In genomic region chr4:118112647-118113046, GRCh38 we compare ENCODE assay signal across 26 cellular contexts.
DNase-seq lines count a peak whose midpoint lies in the region; ATAC-seq and TF ChIP-seq lines count a peak whose summit lies in the region.
"Had no signal": no experiment of that assay in that cellular context is flagged by ENCODE, and none has a peak within 500 bp of the region (broad histone marks: within the 10 kb centered on the region; RNA-seq: fewer than 3 reads in every experiment).

No MANE protein-coding gene starts in this region.

- TF ChIP-seq POLR2A in breast epithelium (IDR thresholded peaks at IDR 0.05), result no peak

- H3K4me3 ChIP-seq in breast epithelium (no peak overlapping the region), fibroblast of mammary gland (ENCODE audit: control insufficient read depth, low read depth, low read length) (no peak overlapping the region)
- H3K4me3 ChIP-seq: BLaER1, cardiac muscle cell, GM12878, HAP-1, K562, stomach had no signal

- H3K27ac Mint-ChIP-seq in MCF 10A (ENCODE audit: low read depth, unreplicated experiment) (no peak overlapping the region), T-cell (no peak overlapping the region)
- H3K27ac Mint-ChIP-seq: activated naive CD8-positive, alpha-beta T cell treated with anti-CD3 and anti-CD28 coated beads for 36 hours; activated T-helper 1 cell treated with anti-CD3 and anti-CD28 coated beads, Interleukin-12 subunit alpha, Interleukin-12 subunit beta, Interleukin-2, Interleukin-4 antibody, amounts not matched to agents 30 ng/mL and 10 ng/mL and 1 ng/mL, durations not matched to agents 14 hours and 24 hours and 36 hours; type B pancreatic cell had no signal

- no peak for TF ChIP-seq CTCF in MCF 10A (IDR thresholded peaks at IDR 0.05; ENCODE audit: unreplicated experiment)
- no peak for TF ChIP-seq CTCF in breast epithelium (IDR thresholded peaks at IDR 0.05)
- no peak for TF ChIP-seq CTCF in fibroblast of mammary gland (conservative IDR thresholded peaks at IDR 0.05; ENCODE audit: control insufficient read depth, insufficient read depth, low read depth, low read length)
- TF ChIP-seq CTCF in GM13977 (IDR thresholded peaks at IDR 0.05; ENCODE audit: extremely low read depth, insufficient read depth, missing control alignments), result no peak

- H3K27me3 Mint-ChIP-seq in MCF 10A (ENCODE audit: insufficient read depth, unreplicated experiment), result no peaks in the 10 kb centered on the region
- no peaks in the 10 kb centered on the region for H3K27me3 Mint-ChIP-seq in T-cell
- H3K27me3 Mint-ChIP-seq: activated naive CD8-positive, alpha-beta T cell treated with anti-CD3 and anti-CD28 coated beads for 36 hours; type B pancreatic cell had no signal

- no peaks in the 10 kb centered on the region for H3K4me1 ChIP-seq in breast epithelium
- H3K4me1 ChIP-seq: BLaER1, HAP-1, parathyroid adenoma, stomach had no signal

- no peak for ATAC-seq in T-cell (replicated peaks in 1 of 4)
- no peak for ATAC-seq in stimulated activated naive CD8-positive, alpha-beta T cell treated with anti-CD3 and anti-CD28 coated beads, Interleukin-15, Interleukin-2, amounts not matched to agents 100 U/mL and 50 U/mL, for 24 hours
- ATAC-seq: K562 had no signal

- no peak overlapping the region for H3K4me3 Mint-ChIP-seq in MCF 10A (ENCODE audit: unreplicated experiment)
- H3K4me3 Mint-ChIP-seq in T-cell, result peak overlapping the region in 2 of 3 donors; percentile 4 to 41
- H3K4me3 Mint-ChIP-seq: activated naive CD8-positive, alpha-beta T cell treated with anti-CD3 and anti-CD28 coated beads for 36 hours; activated T-helper 1 cell treated with anti-CD3 and anti-CD28 coated beads, Interleukin-12 subunit alpha, Interleukin-12 subunit beta, Interleukin-2, Interleukin-4 antibody, amounts not matched to agents 30 ng/mL and 10 ng/mL and 1 ng/mL, durations not matched to agents 14 hours and 24 hours and 36 hours; type B pancreatic cell had no signal

- intact Hi-C loops in MCF 10A (cut with micrococcal nuclease), result no loop called here
- intact Hi-C loops in breast epithelium (cut with DNase I; ENCODE audit: low total_unique reads), result no loop called here

- CTCF ChIA-PET in MCF 10A (lab: Yijun Ruan, JAX) (no interaction called here), T-cell (lab: Charles Lee) (no interaction called here)

- H3K36me3 ChIP-seq in breast epithelium, result no peaks in the 10 kb centered on the region
- H3K36me3 ChIP-seq: BLaER1, cardiac muscle cell, HAP-1, stomach had no signal

- peak; percentile 24 for DNase-seq in MCF 10A (ENCODE audit: unreplicated experiment)
- DNase-seq in breast epithelium (ENCODE audit: low spot score in 2 of 2), result no peak
- DNase-seq in T-cell, result no peak
- peak; percentile 14 for DNase-seq in fibroblast of mammary gland (ENCODE audit: low read depth)
- DNase-seq in cerebellar cortex (ENCODE audit: low spot score), result no peak
- no peak for DNase-seq in DMS79 treated with DMSO at 0.1 percent for 48 hours (lab: John Stamatoyannopoulos, UW)
- DNase-seq in stimulated activated naive CD8-positive, alpha-beta T cell treated with anti-CD3 and anti-CD28 coated beads, Interleukin-15, Interleukin-2, amounts not matched to agents 100 U/mL and 50 U/mL, for 24 hours, result no peak
- DNase-seq in GM13977 (ENCODE audit: low spot score), result no peak
- DNase-seq: activated naive CD8-positive, alpha-beta T cell treated with anti-CD3 and anti-CD28 coated beads for 36 hours; head of caudate nucleus; NCI-H1048; NCI-H2029; NCI-H510A; RPMI8226; SK-N-SH; stimulated activated CD4-positive, alpha-beta T cell treated with anti-CD3 and anti-CD28 coated beads, Interleukin-2, amount 100 ng/mL, for 24 hours; stomach; T1000 had no signal

- no peaks in the 10 kb centered on the region for H3K27me3 ChIP-seq in breast epithelium
- H3K27me3 ChIP-seq: BLaER1, cardiac muscle cell, stomach had no signal

- no TSS peak for BruUV-seq in MCF 10A (replicated peaks; lab: Mats Ljungman, UMichigan)

- H3K27ac ChIP-seq in breast epithelium, result no peak overlapping the region
- H3K27ac ChIP-seq: BLaER1, cardiac muscle cell, parathyroid adenoma, stomach had no signal

- H3K9me3 ChIP-seq in breast epithelium, result no peaks in the 10 kb centered on the region
- H3K9me3 ChIP-seq: BLaER1, HAP-1, SK-N-SH, stomach had no signal

- no peaks in the 10 kb centered on the region for H3K9me3 Mint-ChIP-seq in MCF 10A (ENCODE audit: unreplicated experiment)
- peaks cover 0 to 3% (median 0%) of the 10 kb centered on the region in 3 donors for H3K9me3 Mint-ChIP-seq in T-cell
- H3K9me3 Mint-ChIP-seq: type B pancreatic cell had no signal

- POLR2A ChIA-PET in MCF 10A (lab: Yijun Ruan, JAX), result interaction anchor here (0.5 kb wide), 1 partner anchor 289 kb away, joined by 4 read pairs; no protein-coding TSS in a partner anchor
- POLR2A ChIA-PET in T-cell (lab: Charles Lee), result no interaction called here

- H3K4me1 Mint-ChIP-seq in MCF 10A (ENCODE audit: insufficient read depth, unreplicated experiment) (peaks cover 15% of the 10 kb centered on the region), T-cell (peaks cover 3 to 10% (median 4%) of the 10 kb centered on the region in 3 donors)
- H3K4me1 Mint-ChIP-seq: activated naive CD8-positive, alpha-beta T cell treated with anti-CD3 and anti-CD28 coated beads for 36 hours had no signal

- in situ Hi-C loops in GM13977 (cut with MboI; ENCODE audit: low pct_unique_long_range_greater_than_20kb, low sequenced_read_pairs, unreplicated experiment), result no loop called here

- no peaks in the 10 kb centered on the region for H3K36me3 Mint-ChIP-seq in MCF 10A (ENCODE audit: insufficient read depth, unreplicated experiment)
- no peaks in the 10 kb centered on the region for H3K36me3 Mint-ChIP-seq in T-cell
- H3K36me3 Mint-ChIP-seq: activated naive CD8-positive, alpha-beta T cell treated with anti-CD3 and anti-CD28 coated beads for 36 hours; type B pancreatic cell had no signal

Comparison
In these comparisons a context has a peak if more than half of its experiments do, and no peak if none do; other contexts are left out.
1. DNase-seq: peak in MCF 10A (single experiment) and fibroblast of mammary gland (single experiment); none in breast epithelium (0 of 2), T-cell (0 of 34), cerebellar cortex (single experiment), DMS79 treated with DMSO at 0.1 percent for 48 hours (single experiment), stimulated activated naive CD8-positive, alpha-beta T cell treated with anti-CD3 and anti-CD28 coated beads, Interleukin-15, Interleukin-2, amounts not matched to agents 100 U/mL and 50 U/mL, for 24 hours (single experiment) and GM13977 (single experiment).